Comparison of ENCODE assay signal across 23 cellular contexts in genomic region chr5:26647781-26648180, GRCh38.
DNase-seq lines count a peak whose midpoint lies in the region; ATAC-seq and TF ChIP-seq lines count a peak whose summit lies in the region.
"Had no signal": no experiment of that assay in that cellular context is flagged by ENCODE, and none has a peak within 500 bp of the region (broad histone marks: within the 10 kb centered on the region; RNA-seq: fewer than 3 reads in every experiment).

No MANE protein-coding gene starts in this region.

- no TSS peak for BruUV-seq in Panc1 (replicated peaks; lab: Mats Ljungman, UMichigan)

- ATAC-seq in GM23338 (no peak), Panc1 (no peak), GM18858 (IDR thresholded peaks at IDR 0.05; ENCODE audit: unreplicated experiment) (no peak), HG02623 (IDR thresholded peaks at IDR 0.05; ENCODE audit: unreplicated experiment) (no peak), GM18502 (IDR thresholded peaks at IDR 0.05; ENCODE audit: poor library complexity, unreplicated experiment) (no peak)

- H3K27me3 Mint-ChIP-seq in GM23338 (ENCODE audit: insufficient read depth, low read depth, poor library complexity): no peaks in the 10 kb centered on the region
- H3K27me3 Mint-ChIP-seq: CD4-positive, alpha-beta memory T cell; CD4-positive, CD25-positive, alpha-beta regulatory T cell; CD8-positive, alpha-beta memory T cell had no signal

- H3K4me2 ChIP-seq in GM23338: no peak overlapping the region
- H3K4me2 ChIP-seq: BLaER1 had no signal

- peak overlapping the region; percentile 25; the same call in 1 of the 2 replicates for H2AFZ ChIP-seq in GM23338

- intact Hi-C loops in Panc1 (cut with micrococcal nuclease; ENCODE audit: unreplicated experiment) (no loop called here), spleen (cut with DNase I; ENCODE audit: low total_unique reads) (no loop called here)

- no peak for DNase-seq in GM23338 (ENCODE audit: low spot score)
- DNase-seq in Panc1 (ENCODE audit: low read depth, low spot score): no peak
- peak; percentile 3 to 10 for DNase-seq in cerebellar nuclear complex (lab: John Stamatoyannopoulos, UW)
- DNase-seq in spleen: no peak
- DNase-seq: 8988T; ACHN; BE2C; CD4-positive, alpha-beta memory T cell; CD4-positive, CD25-positive, alpha-beta regulatory T cell; CD8-positive, alpha-beta memory T cell; COR-L47; DMS 273 treated with DMSO at 0.1 percent for 48 hours; DMS153; DMS53; DMS79; DND-41; EL; GF-D8 had no signal

- in situ Hi-C loops in Panc1 (cut with HindIII; ENCODE audit: low pct_unique_long_range_greater_than_20kb, low sequenced_read_pairs): no loop called here

- H3K4me1 Mint-ChIP-seq in GM23338: peaks cover 3% of the 10 kb centered on the region; the same call in 1 of the 3 replicates
- H3K4me1 Mint-ChIP-seq: CD14-positive monocyte; CD4-positive, alpha-beta memory T cell; CD4-positive, CD25-positive, alpha-beta regulatory T cell; CD8-positive, alpha-beta memory T cell had no signal

- TF ChIP-seq POLR2A in spleen (IDR thresholded peaks at IDR 0.05): no peak

- H3K36me3 Mint-ChIP-seq in GM23338 (ENCODE audit: low read depth): peaks cover 2% of the 10 kb centered on the region; the same call in 1 of the 3 replicates
- H3K36me3 Mint-ChIP-seq: CD14-positive monocyte; CD4-positive, alpha-beta memory T cell; CD4-positive, CD25-positive, alpha-beta regulatory T cell; CD8-positive, alpha-beta memory T cell had no signal

- H3K9me3 Mint-ChIP-seq in GM23338: peaks cover 7% of the 10 kb centered on the region; the same call in 2 of the 3 replicates

- H3K27me3 ChIP-seq in GM23338 (ENCODE audit: insufficient read depth) (no peaks in the 10 kb centered on the region), Panc1 (ENCODE audit: control insufficient read depth, insufficient read depth, low read length) (no peaks in the 10 kb centered on the region), spleen (replicated peaks in 1 of 7) (no peaks in the 10 kb centered on the region)
- H3K27me3 ChIP-seq: BE2C, BLaER1 had no signal

- no peak overlapping the region for H3K4me3 Mint-ChIP-seq in GM23338
- H3K4me3 Mint-ChIP-seq: CD14-positive monocyte; CD4-positive, alpha-beta memory T cell; CD4-positive, CD25-positive, alpha-beta regulatory T cell; CD8-positive, alpha-beta memory T cell had no signal

- H3K27ac ChIP-seq in GM23338 (ENCODE audit: low read depth) (no peak overlapping the region), Panc1 (ENCODE audit: low read length) (peak overlapping the region; percentile 57; the same call in 1 of the 2 replicates), spleen (no peak overlapping the region)
- H3K27ac ChIP-seq: BLaER1 had no signal

- POLR2A ChIA-PET in Panc1 (lab: Charles Lee): no interaction called here

- no peaks in the 10 kb centered on the region for H4K20me1 ChIP-seq in GM23338 (replicated peaks; ENCODE audit: insufficient read depth)
- H4K20me1 ChIP-seq: BLaER1 had no signal

- H3K36me3 ChIP-seq in GM23338 (ENCODE audit: insufficient read depth): no peaks in the 10 kb centered on the region
- no peaks in the 10 kb centered on the region for H3K36me3 ChIP-seq in Panc1 (ENCODE audit: control insufficient read depth, insufficient read depth, low read length)
- H3K36me3 ChIP-seq in spleen: no peaks in the 10 kb centered on the region
- H3K36me3 ChIP-seq: BE2C, BLaER1 had no signal

- no peaks in the 10 kb centered on the region for H3K4me1 ChIP-seq in GM23338 (ENCODE audit: insufficient read depth)
- H3K4me1 ChIP-seq in Panc1 (ENCODE audit: control insufficient read depth, insufficient read depth, low read length): peaks cover 13% of the 10 kb centered on the region; the same call in 1 of the 2 replicates
- no peaks in the 10 kb centered on the region for H3K4me1 ChIP-seq in spleen
- H3K4me1 ChIP-seq: BE2C, BLaER1 had no signal

- H3K9me3 ChIP-seq in Panc1 (ENCODE audit: control insufficient read depth, insufficient read depth, low read depth, low read length) (0 out of 2 replicates have a peak, but pooled peaks cover 2% of the 10 kb centered on the region), spleen (peaks cover 0 to 28% (median 16%) of the 10 kb centered on the region in 8 donors)
- H3K9me3 ChIP-seq: BE2C, BLaER1 had no signal

- no peak overlapping the region; the same call in 1 of the 2 replicates for H3K27ac Mint-ChIP-seq in GM23338
- H3K27ac Mint-ChIP-seq: CD14-positive monocyte; CD4-positive, alpha-beta memory T cell; CD4-positive, CD25-positive, alpha-beta regulatory T cell; CD8-positive, alpha-beta memory T cell had no signal

- CTCF ChIA-PET in Panc1 (lab: Charles Lee): no interaction called here

- H3K9me2 ChIP-seq in GM23338 (ENCODE audit: insufficient read depth): 0 out of 2 replicates have a peak, but pooled peaks cover 3% of the 10 kb centered on the region

- H3F3A ChIP-seq in GM23338 (replicated peaks; ENCODE audit: low read depth): no peaks in the 10 kb centered on the region

- H3K79me2 ChIP-seq in GM23338 (replicated peaks; ENCODE audit: insufficient read depth): no peaks in the 10 kb centered on the region

- 74 to 90% (median 80%) methylated on average over 2 of the region's 2 CpGs for WGBS in spleen, 5 donors

- H3K4me3 ChIP-seq in GM23338 (no peak overlapping the region), Panc1 (ENCODE audit: low read depth in 2 of 2, low read length in 2 of 2) (no peak overlapping the region), spleen (no peak overlapping the region)
- H3K4me3 ChIP-seq: BLaER1 had no signal

- TF ChIP-seq CTCF in GM23338 (conservative IDR thresholded peaks at IDR 0.05; ENCODE audit: low read depth in 2 of 2): no peak
- TF ChIP-seq CTCF in Panc1 (IDR thresholded peaks at IDR 0.05): no peak
- no peak for TF ChIP-seq CTCF in spleen (IDR thresholded peaks at IDR 0.05 in 8 of 11, conservative IDR thresholded peaks at IDR 0.05 in 3 of 11)

TF ChIP-seq in GM23338, 12 proteins besides CTCF, POLR2A, EP300 and RAD21 (continues in another document):
- no peak for TF ChIP-seq JUNB (IDR thresholded peaks at IDR 0.05; ENCODE audit: unreplicated experiment)
- TF ChIP-seq ZNF114 (CRISPR knock-in tag; IDR thresholded peaks at IDR 0.05): no peak
- no peak for TF ChIP-seq EZH2phosphoT487 (IDR thresholded peaks at IDR 0.05; ENCODE audit: unreplicated experiment)
- TF ChIP-seq CREB1 (CRISPR knock-in tag; IDR thresholded peaks at IDR 0.05; ENCODE audit: low read depth): no peak
- TF ChIP-seq STAT1 (IDR thresholded peaks at IDR 0.05; ENCODE audit: unreplicated experiment): no peak
- TF ChIP-seq NANOG (IDR thresholded peaks at IDR 0.05; ENCODE audit: borderline replicate concordance): no peak
- TF ChIP-seq POLR2AphosphoS5 (IDR thresholded peaks at IDR 0.05; ENCODE audit: low read depth): no peak
- no peak for TF ChIP-seq REST (IDR thresholded peaks at IDR 0.05; ENCODE audit: unreplicated experiment)
- no peak for TF ChIP-seq ZNF331 (CRISPR knock-in tag; IDR thresholded peaks at IDR 0.05; ENCODE audit: low read depth)
- no peak for TF ChIP-seq ETS1 (IDR thresholded peaks at IDR 0.05)

Comparison
In these comparisons a context has a peak if more than half of its experiments do, and no peak if none do; other contexts are left out.
1. DNase-seq: peak in cerebellar nuclear complex (2 of 2); none in GM23338 (single experiment), Panc1 (single experiment) and spleen (single experiment).